Comparison of ENCODE assay signal across 14 cellular contexts in genomic region chr3:171996178-171996817, GRCh38. TPM values are rescaled to one million over a fixed set of nuclear protein-coding genes. Genes with fewer than 3 reads are reported as not detected.
DNase-seq lines count a peak whose midpoint lies in the region; ATAC-seq and TF ChIP-seq lines count a peak whose summit lies in the region.
"Had no signal": no experiment of that assay in that cellular context is flagged by ENCODE, and none has a peak within 500 bp of the region (broad histone marks: within the 10 kb centered on the region; RNA-seq: fewer than 3 reads in every experiment).

No MANE protein-coding gene starts in this region.

- H4K91ac ChIP-seq in IMR-90 (ENCODE audit: insufficient read depth, low read depth, low read length): peak overlapping the region; percentile 38; the same call in 1 of the 2 replicates

- no peak overlapping the region for H3K4me2 ChIP-seq in IMR-90 (ENCODE audit: low read depth, low read length)
- H3K4me2 ChIP-seq: BLaER1 treated with 17β-estradiol and CSF1 and Interleukin-3, amounts not matched to agents 10 nM and 100 nM had no signal

- no peak for DNase-seq in activated T-cell treated with anti-CD3 and anti-CD28 coated beads, Interleukin-2, amount 50 U/mL, for 24 hours
- no peak for DNase-seq in activated T-cell treated with anti-CD3 and anti-CD28 coated beads, Interleukin-2, amount 50 U/mL, for 48 hours
- DNase-seq in GF-D8 (lab: John Stamatoyannopoulos, UW): peak; percentile 28
- no peak for DNase-seq in IMR-90
- no peak for DNase-seq in activated naive CD8-positive, alpha-beta T cell treated with anti-CD3 and anti-CD28 coated beads for 36 hours
- no peak for DNase-seq in esophagus muscularis mucosa (ENCODE audit: extremely low spot score)
- DNase-seq: ACHN, DMS 273 treated with DMSO at 0.1 percent for 48 hours had no signal

- H2BK5ac ChIP-seq in IMR-90 (ENCODE audit: low read depth, low read length, poor library complexity, severe bottlenecking): peak overlapping the region; percentile 29

- H3K36me3 ChIP-seq in IMR-90 (ENCODE audit: control insufficient read depth, insufficient read depth, low read length) (no peaks in the 10 kb centered on the region), esophagus muscularis mucosa (no peaks in the 10 kb centered on the region)
- H3K36me3 ChIP-seq: BLaER1 treated with 17β-estradiol and CSF1 and Interleukin-3, amounts not matched to agents 10 nM and 100 nM had no signal

- H3K27ac ChIP-seq in IMR-90 (ENCODE audit: insufficient read depth, low read length) (no peak overlapping the region), esophagus muscularis mucosa (replicated peaks in 1 of 4) (no peak overlapping the region)
- H3K27ac ChIP-seq: BLaER1 treated with 17β-estradiol and CSF1 and Interleukin-3, amounts not matched to agents 10 nM and 100 nM had no signal

- H3K27me3 ChIP-seq in IMR-90 (ENCODE audit: control insufficient read depth, insufficient read depth, low read length) (no peaks in the 10 kb centered on the region), esophagus muscularis mucosa (no peaks in the 10 kb centered on the region)
- H3K27me3 ChIP-seq: BLaER1 treated with 17β-estradiol and CSF1 and Interleukin-3, amounts not matched to agents 10 nM and 100 nM had no signal

- H2BK15ac ChIP-seq in IMR-90 (ENCODE audit: low read depth, low read length): no peak overlapping the region

- peak overlapping the region; percentile 88; the same call in 1 of the 2 replicates for H3K18ac ChIP-seq in IMR-90 (ENCODE audit: low read depth, low read length)

- peak overlapping the region; percentile 61; the same call in 1 of the 2 replicates for H4K5ac ChIP-seq in IMR-90 (ENCODE audit: low read depth, low read length)

- ATAC-seq in IMR-90 (ENCODE audit: low read depth) (no peak), HG03045 (IDR thresholded peaks at IDR 0.05; ENCODE audit: unreplicated experiment) (no peak), GM18498 (IDR thresholded peaks at IDR 0.05; ENCODE audit: unreplicated experiment) (no peak)
- ATAC-seq: HCT116 had no signal

- WGBS in IMR-90 (ENCODE audit: extremely low coverage in 2 of 2, insufficient read length in 1 of 2), 2 experiments: 80% methylated on average over 1 of the region's 2 CpGs; no CpG with 5 or more reads in 1 of the 2 experiments
- WGBS in esophagus muscularis mucosa: 97% methylated on average over 2 of the region's 2 CpGs

- no peak for TF ChIP-seq RAD21 in IMR-90 (IDR thresholded peaks at IDR 0.05; ENCODE audit: low read length)

- no peak overlapping the region for H2AK5ac ChIP-seq in IMR-90 (ENCODE audit: low read depth, low read length)

- H3K9me3 ChIP-seq in IMR-90 (ENCODE audit: control insufficient read depth, insufficient read depth, low read length): no peaks in the 10 kb centered on the region
- H3K9me3 ChIP-seq in esophagus muscularis mucosa: peaks cover 0 to 8% (median 3%) of the 10 kb centered on the region in 4 donors

- no peak overlapping the region for H3K4me3 ChIP-seq in IMR-90 (ENCODE audit: insufficient read depth, low read depth, low read length)
- H3K4me3 ChIP-seq in esophagus muscularis mucosa: no peak overlapping the region
- H3K4me3 ChIP-seq: BLaER1 treated with 17β-estradiol and CSF1 and Interleukin-3, amounts not matched to agents 10 nM and 100 nM had no signal

- H4K8ac ChIP-seq in IMR-90 (ENCODE audit: low read depth in 2 of 2, low read length in 2 of 2): peak overlapping the region in 1 of 2 experiments; percentile 43; a peak in 2 of 4 replicates

- no peak overlapping the region for H3K4me3 Mint-ChIP-seq in activated T-cell treated with anti-CD3 and anti-CD28 coated beads, Interleukin-2, amount 50 U/mL, for 24 hours
- no peak overlapping the region for H3K4me3 Mint-ChIP-seq in activated naive CD8-positive, alpha-beta T cell treated with anti-CD3 and anti-CD28 coated beads for 36 hours
- H3K4me3 Mint-ChIP-seq: CD4-positive, CD25-positive, alpha-beta regulatory T cell; IgD-negative memory B cell had no signal

- H3K9me1 ChIP-seq in IMR-90 (ENCODE audit: insufficient read depth, low read length): no peaks in the 10 kb centered on the region

- H3K14ac ChIP-seq in IMR-90 (replicated peaks; ENCODE audit: low read depth, low read length): no peak overlapping the region

- peak overlapping the region; percentile 83; the same call in 1 of the 2 replicates for H2BK120ac ChIP-seq in IMR-90 (ENCODE audit: low read depth, low read length)

- no peaks in the 10 kb centered on the region for H3K36me3 Mint-ChIP-seq in activated T-cell treated with anti-CD3 and anti-CD28 coated beads, Interleukin-2, amount 50 U/mL, for 24 hours (ENCODE audit: low read depth)
- H3K36me3 Mint-ChIP-seq in activated naive CD8-positive, alpha-beta T cell treated with anti-CD3 and anti-CD28 coated beads for 36 hours: peaks cover 7% of the 10 kb centered on the region
- H3K36me3 Mint-ChIP-seq: CD4-positive, CD25-positive, alpha-beta regulatory T cell; IgD-negative memory B cell had no signal

- no peaks in the 10 kb centered on the region for H3K79me1 ChIP-seq in IMR-90 (ENCODE audit: low read depth in 1 of 2, low read length in 2 of 2)

- BruUV-seq in IMR-90 (replicated peaks; lab: Mats Ljungman, UMichigan): no TSS peak

- TF ChIP-seq EP300 in esophagus muscularis mucosa (IDR thresholded peaks at IDR 0.05): no peak

- intact Hi-C loops in IMR-90 (cut with micrococcal nuclease): no loop called here
- intact Hi-C loops in esophagus muscularis mucosa (cut with DNase I): no loop called here

- dilution Hi-C loops in IMR-90 (cut with HindIII; ENCODE audit: low sequenced_read_pairs, unreplicated experiment): no loop called here

- H2AFZ ChIP-seq in IMR-90 (replicated peaks; ENCODE audit: low read length, poor library complexity): no peak overlapping the region

- peaks cover 2% of the 10 kb centered on the region for H3K4me1 ChIP-seq in IMR-90 (ENCODE audit: control insufficient read depth, insufficient read depth, low read length)
- no peaks in the 10 kb centered on the region for H3K4me1 ChIP-seq in esophagus muscularis mucosa

- 0 out of 2 replicates have a peak overlapping the region, but pooled peaks have one; percentile 43 for H3K23ac ChIP-seq in IMR-90 (ENCODE audit: low read depth, low read length)

- peak overlapping the region; percentile 58; the same call in 1 of the 2 replicates for H2BK20ac ChIP-seq in IMR-90 (ENCODE audit: low read depth, low read length)

- peaks cover 2% of the 10 kb centered on the region for H3K27me3 Mint-ChIP-seq in activated T-cell treated with anti-CD3 and anti-CD28 coated beads, Interleukin-2, amount 50 U/mL, for 24 hours
- H3K27me3 Mint-ChIP-seq in activated naive CD8-positive, alpha-beta T cell treated with anti-CD3 and anti-CD28 coated beads for 36 hours: peaks cover 7% of the 10 kb centered on the region

- peak overlapping the region; percentile 39 for H3K27ac Mint-ChIP-seq in activated T-cell treated with anti-CD3 and anti-CD28 coated beads, Interleukin-2, amount 50 U/mL, for 24 hours
- peak overlapping the region; percentile 73 for H3K27ac Mint-ChIP-seq in activated naive CD8-positive, alpha-beta T cell treated with anti-CD3 and anti-CD28 coated beads for 36 hours
- H3K27ac Mint-ChIP-seq: CD4-positive, CD25-positive, alpha-beta regulatory T cell; IgD-negative memory B cell had no signal

- TF ChIP-seq POLR2A in IMR-90 (IDR thresholded peaks at IDR 0.05; ENCODE audit: low read depth, low read length): no peak
- no peak for TF ChIP-seq POLR2A in esophagus muscularis mucosa (IDR thresholded peaks at IDR 0.05; ENCODE audit: low read depth)

- CTCF ChIA-PET in IMR-90 (lab: Yijun Ruan, JAX): interaction anchor here (0.8 to 1.2 kb wide), 2 partner anchors 14 to 128 kb away, joined by 3 read pairs; no protein-coding TSS in a partner anchor

- no peak overlapping the region for H3K56ac ChIP-seq in IMR-90 (ENCODE audit: extremely low read depth, insufficient read depth, low read length)

- no peak overlapping the region for H3K9ac ChIP-seq in IMR-90 (ENCODE audit: low read depth, low read length)
- H3K9ac ChIP-seq: BLaER1 treated with 17β-estradiol and CSF1 and Interleukin-3, amounts not matched to agents 10 nM and 100 nM had no signal

- TF ChIP-seq CTCF in IMR-90 (conservative IDR thresholded peaks at IDR 0.05; ENCODE audit: low read depth, low read length) (no peak), esophagus muscularis mucosa (IDR thresholded peaks at IDR 0.05) (no peak)

- in situ Hi-C loops in IMR-90 (cut with MboI; ENCODE audit: low sequenced_read_pairs): no loop called here

- H3K9me3 Mint-ChIP-seq in activated T-cell treated with anti-CD3 and anti-CD28 coated beads, Interleukin-2, amount 50 U/mL, for 24 hours: peaks cover 2% of the 10 kb centered on the region
- peaks cover 9% of the 10 kb centered on the region for H3K9me3 Mint-ChIP-seq in activated naive CD8-positive, alpha-beta T cell treated with anti-CD3 and anti-CD28 coated beads for 36 hours

- H3K4me1 Mint-ChIP-seq in activated T-cell treated with anti-CD3 and anti-CD28 coated beads, Interleukin-2, amount 50 U/mL, for 24 hours (ENCODE audit: low read depth): peaks cover 10% of the 10 kb centered on the region
- peaks cover 6% of the 10 kb centered on the region for H3K4me1 Mint-ChIP-seq in activated naive CD8-positive, alpha-beta T cell treated with anti-CD3 and anti-CD28 coated beads for 36 hours
- H3K4me1 Mint-ChIP-seq: CD4-positive, CD25-positive, alpha-beta regulatory T cell; IgD-negative memory B cell had no signal

- no peak overlapping the region for H2AK9ac ChIP-seq in IMR-90 (replicated peaks; ENCODE audit: low read depth, low read length, poor library complexity)

- no peaks in the 10 kb centered on the region for H4K20me1 ChIP-seq in IMR-90 (ENCODE audit: insufficient read depth, low read length)
- H4K20me1 ChIP-seq: BLaER1 treated with 17β-estradiol and CSF1 and Interleukin-3, amounts not matched to agents 10 nM and 100 nM had no signal

- H3K4ac ChIP-seq in IMR-90 (ENCODE audit: low read depth, low read length): peak overlapping the region; percentile 26; the same call in 1 of the 2 replicates

- POLR2A ChIA-PET in IMR-90 (lab: Charles Lee; ENCODE audit: unreplicated experiment): interaction anchor here (0.6 kb wide), 1 partner anchor 19 kb away, joined by 3 read pairs; no protein-coding TSS in a partner anchor

TF ChIP-seq in IMR-90, 13 proteins besides CTCF, POLR2A, EP300 and RAD21:
- TF ChIP-seq RCOR1 (IDR thresholded peaks at IDR 0.05; ENCODE audit: insufficient replicate concordance, low read length): no peak

RNA-seq across cellular contexts. Expression of gene FNDC3B, which starts 43.1 kb away (rescaled TPM):
- 128 and 150 TPM in 2 replicates for total RNA-seq in IMR-90 (2012; rRNA removed)
- 22.0 and 23.9 TPM in 2 replicates for polyA plus RNA-seq in IMR-90 (2012; rRNA removed)
- polyA plus RNA-seq in IMR-90 (2012; cell fraction: cytosol; rRNA removed): 10.0 and 11.3 TPM in 2 replicates
- polyA plus RNA-seq in IMR-90 (2012; cell fraction: nucleus; rRNA removed; ENCODE audit: low replicate concordance): 7.1 and 33.5 TPM in 2 replicates
- 10 to 100 TPM; 11.6 to 12.2 TPM for total RNA-seq in activated naive CD8-positive, alpha-beta T cell treated with anti-CD3 and anti-CD28 coated beads for 36 hours
- 10 to 100 TPM; 59.8 to 72.6 (median 65.6) TPM for total RNA-seq in esophagus muscularis mucosa
